Comparison of ENCODE assay signal across 10 cellular contexts in the genomic region with DNA sequence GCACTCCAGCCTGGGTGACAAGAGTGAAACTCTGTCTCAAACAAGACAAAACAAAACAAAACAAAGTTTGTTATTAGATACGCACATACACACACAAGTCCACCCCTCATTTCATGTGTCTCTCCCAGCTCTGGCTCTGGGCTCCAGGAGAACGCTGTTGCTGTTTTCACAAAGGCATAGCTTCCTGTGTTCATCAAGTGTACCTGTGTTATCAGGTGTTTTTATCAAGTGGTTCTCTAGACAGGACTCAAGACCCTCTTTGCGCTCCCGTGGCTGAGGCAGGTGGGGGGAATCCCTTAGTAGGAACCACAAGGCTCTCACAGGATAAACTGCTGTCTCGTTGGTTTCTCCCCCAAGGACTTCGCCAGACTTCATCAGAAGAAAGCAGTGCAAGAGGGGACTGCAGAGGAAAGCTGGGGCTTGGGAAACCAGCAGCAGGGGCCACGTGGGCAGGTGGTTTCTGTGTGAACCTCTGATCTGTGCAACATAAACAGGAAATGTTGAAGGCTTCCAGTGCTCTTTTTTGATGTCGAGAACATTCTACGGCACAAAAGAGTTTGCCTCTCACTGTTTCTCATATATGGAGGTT. TPM values are rescaled to one million over a fixed set of nuclear protein-coding genes. Genes with fewer than 3 reads are reported as not detected.
DNase-seq lines count a peak whose midpoint lies in the region; ATAC-seq lines count a peak whose summit lies in the region.
"Had no signal": no experiment of that assay in that cellular context is flagged by ENCODE, and none has a peak within 500 bp of the region (broad histone marks: within the 10 kb centered on the region; RNA-seq: fewer than 3 reads in every experiment).

No MANE protein-coding gene starts in this region.

- no peaks in the 10 kb centered on the region for H3K27me3 Mint-ChIP-seq in activated T-helper 2 cell treated with anti-CD3 and anti-CD28 coated beads, Interferon-gamma antibody, Interleukin-2, Interleukin-4, amounts not matched to agents 10 μg/mL and 5 μg/mL and 100 μg/mL, durations not matched to agents 14 hours and 24 hours and 36 hours (ENCODE audit: low read depth)

- ATAC-seq in GM19395 (IDR thresholded peaks at IDR 0.05; ENCODE audit: unreplicated experiment) (peak; percentile 78), GM18520 (IDR thresholded peaks at IDR 0.05; ENCODE audit: unreplicated experiment) (no peak), GM18517 (IDR thresholded peaks at IDR 0.05; ENCODE audit: unreplicated experiment) (no peak)

- H3K4me1 Mint-ChIP-seq in activated T-helper 2 cell treated with anti-CD3 and anti-CD28 coated beads, Interferon-gamma antibody, Interleukin-2, Interleukin-4, amounts not matched to agents 10 μg/mL and 5 μg/mL and 100 μg/mL, durations not matched to agents 14 hours and 24 hours and 36 hours (ENCODE audit: low read depth) = peaks cover 66% of the 10 kb centered on the region

- DNase-seq in KBM-7 (peak; percentile 20), cardiac septum (ENCODE audit: low spot score) (no peak), DMS153 (lab: John Stamatoyannopoulos, UW) (no peak)
- peak; percentile 66 for DNase-seq in activated T-helper 2 cell treated with anti-CD3 and anti-CD28 coated beads, Interferon-gamma antibody, Interleukin-2, Interleukin-4, amounts not matched to agents 10 μg/mL and 5 μg/mL and 100 μg/mL, durations not matched to agents 14 hours and 24 hours and 36 hours (ENCODE audit: low spot score)
- DNase-seq: heart right ventricle had no signal

- intact Hi-C loops in activated T-helper 2 cell treated with anti-CD3 and anti-CD28 coated beads, Interferon-gamma antibody, Interleukin-2, Interleukin-4, amounts not matched to agents 10 μg/mL and 5 μg/mL and 100 μg/mL, durations not matched to agents 14 hours and 24 hours and 36 hours (cut with micrococcal nuclease) = no loop called here
- intact Hi-C loops in cardiac septum (cut with DNase I) = no loop called here

- in situ Hi-C loops in KBM-7 (cut with MboI; ENCODE audit: low pct_unique_long_range_greater_than_20kb, low sequenced_read_pairs) = loop anchor here (25.0 kb wide), 1 partner anchor 863 kb away; a partner anchor contains a TSS

- no peaks in the 10 kb centered on the region for H3K9me3 Mint-ChIP-seq in activated T-helper 2 cell treated with anti-CD3 and anti-CD28 coated beads, Interferon-gamma antibody, Interleukin-2, Interleukin-4, amounts not matched to agents 10 μg/mL and 5 μg/mL and 100 μg/mL, durations not matched to agents 14 hours and 24 hours and 36 hours

- H3K4me3 Mint-ChIP-seq in activated T-helper 2 cell treated with anti-CD3 and anti-CD28 coated beads, Interferon-gamma antibody, Interleukin-2, Interleukin-4, amounts not matched to agents 10 μg/mL and 5 μg/mL and 100 μg/mL, durations not matched to agents 14 hours and 24 hours and 36 hours (ENCODE audit: low read depth) = peak overlapping the region; percentile 57

- no peaks in the 10 kb centered on the region for H3K36me3 Mint-ChIP-seq in activated T-helper 2 cell treated with anti-CD3 and anti-CD28 coated beads, Interferon-gamma antibody, Interleukin-2, Interleukin-4, amounts not matched to agents 10 μg/mL and 5 μg/mL and 100 μg/mL, durations not matched to agents 14 hours and 24 hours and 36 hours (ENCODE audit: low read depth)

- peak overlapping the region in 1 of 7 experiments; percentile 2 for H3K4me3 ChIP-seq in skin epidermis

- peak overlapping the region; percentile 90 for H3K27ac Mint-ChIP-seq in activated T-helper 2 cell treated with anti-CD3 and anti-CD28 coated beads, Interferon-gamma antibody, Interleukin-2, Interleukin-4, amounts not matched to agents 10 μg/mL and 5 μg/mL and 100 μg/mL, durations not matched to agents 14 hours and 24 hours and 36 hours

- peak overlapping the region in 12 of 21 experiments; percentile 7 to 94 (median 78) for H3K27ac ChIP-seq in skin epidermis

RNA-seq across cellular contexts. Expression of a gene that starts 6.9 kb away (rescaled TPM):
- total RNA-seq in activated T-helper 2 cell treated with anti-CD3 and anti-CD28 coated beads, Interferon-gamma antibody, Interleukin-2, Interleukin-4, amounts not matched to agents 10 μg/mL and 5 μg/mL and 100 μg/mL, durations not matched to agents 14 hours and 24 hours and 36 hours = 74.2 and 75.0 TPM in 2 replicates
- 53.6 TPM for total RNA-seq in cardiac septum

RNA-seq across cellular contexts. Expression of a gene that starts 33.7 kb away (rescaled TPM):
- 0.87 and 1.3 TPM in 2 replicates for total RNA-seq in activated T-helper 2 cell treated with anti-CD3 and anti-CD28 coated beads, Interferon-gamma antibody, Interleukin-2, Interleukin-4, amounts not matched to agents 10 μg/mL and 5 μg/mL and 100 μg/mL, durations not matched to agents 14 hours and 24 hours and 36 hours
- 692 TPM for total RNA-seq in cardiac septum
- total RNA-seq: HT1080 had no signal

Comparison
In these comparisons a context has a peak if more than half of its experiments do, and no peak if none do; other contexts are left out.
1. DNase-seq: peak in KBM-7 (single experiment) and activated T-helper 2 cell treated with anti-CD3 and anti-CD28 coated beads, Interferon-gamma antibody, Interleukin-2, Interleukin-4, amounts not matched to agents 10 μg/mL and 5 μg/mL and 100 μg/mL, durations not matched to agents 14 hours and 24 hours and 36 hours (single experiment); none in cardiac septum (single experiment) and DMS153 (single experiment).
2. RNA of a gene that starts 33.7 kb away (total RNA-seq): 692 TPM in cardiac septum (single experiment); 0.87 to 1.3 TPM in activated T-helper 2 cell treated with anti-CD3 and anti-CD28 coated beads, Interferon-gamma antibody, Interleukin-2, Interleukin-4, amounts not matched to agents 10 μg/mL and 5 μg/mL and 100 μg/mL, durations not matched to agents 14 hours and 24 hours and 36 hours; every median in the first group is over 100 times any median in the second.